ENCODE assay signal across 17 cellular contexts in genomic region chr5:34501033-34501432, GRCh38.
"Had no signal": no experiment of that assay in that cellular context is flagged by ENCODE, and none has a peak within 500 bp of the region (broad histone marks: within the 10 kb centered on the region; RNA-seq: fewer than 3 reads in every experiment).

No MANE protein-coding gene starts in this region.

- H3K27ac ChIP-seq: cardiac muscle cell, foreskin keratinocyte, prostate gland, VCaP had no signal

- H3K4me1 ChIP-seq: foreskin keratinocyte had no signal

- ATAC-seq: activated CD4-positive, alpha-beta T cell treated with anti-CD3 and anti-CD28 coated beads for 36 hours; activated CD8-positive, alpha-beta T cell treated with anti-CD3 and anti-CD28 coated beads for 36 hours; activated T-cell treated with anti-CD3 and anti-CD28 coated beads, Interleukin-2, amount 50 U/mL, for 72 hours; foreskin keratinocyte; natural killer cell treated with Interleukin-12 subunit alpha and Interleukin-12 subunit beta and Interleukin-15 and Interleukin-18, amount 100 ng/mL, for 72 hours had no signal

- H3K27me3 ChIP-seq: cardiac muscle cell, right lobe of liver had no signal

- H3K4me3 ChIP-seq: cardiac muscle cell, prostate gland, right lobe of liver had no signal

- H3K36me3 ChIP-seq: cardiac muscle cell, prostate gland, right lobe of liver had no signal

- DNase-seq: activated CD4-positive, alpha-beta T cell treated with anti-CD3 and anti-CD28 coated beads for 36 hours; activated CD8-positive, alpha-beta memory T cell treated with anti-CD3 and anti-CD28 coated beads, Interleukin-2, amount 50 U/mL, for 4 hours; activated CD8-positive, alpha-beta T cell treated with anti-CD3 and anti-CD28 coated beads for 36 hours; activated gamma-delta T cell treated with Interleukin-2 at 50 U/mL for 16 hours; activated T-cell treated with anti-CD3 and anti-CD28 coated beads, Interleukin-2, amount 50 U/mL, for 72 hours; islet precursor cell; mammary epithelial cell; stimulated activated CD4-positive, alpha-beta T cell treated with anti-CD3 and anti-CD28 coated beads, Interleukin-2, amount 100 ng/mL, for 24 hours; stimulated activated naive CD4-positive, alpha-beta T cell; substantia nigra; T1000 had no signal

- H3K9me3 ChIP-seq: prostate gland, right lobe of liver had no signal
